Comparison of ENCODE assay signal across 25 cellular contexts in genomic region chr17:1440921-1441320, GRCh38.
"Had no signal": no experiment of that assay in that cellular context is flagged by ENCODE, and none has a peak within 500 bp of the region (broad histone marks: within the 10 kb centered on the region; RNA-seq: fewer than 3 reads in every experiment).

No MANE protein-coding gene starts in this region.

- ATAC-seq: esophagus mucosa; gastroesophageal sphincter; heart left ventricle; left lobe of liver; naive thymus-derived CD4-positive, alpha-beta T cell; stimulated activated effector memory CD8-positive, alpha-beta T cell treated with anti-CD3 and anti-CD28 coated beads, Interleukin-12 subunit alpha, Interleukin-12 subunit beta, amount 100 ng/mL, for 72 hours had no signal

- FAIRE-seq: kidney had no signal

- H3K27me3 ChIP-seq: colonic mucosa, gastroesophageal sphincter, heart left ventricle, hepatocyte, neural progenitor cell, right atrium auricular region, sigmoid colon, stomach, thyroid gland had no signal

- H3K4me2 ChIP-seq: hepatocyte, neural progenitor cell had no signal

- H3K36me3 ChIP-seq: neural progenitor cell, prostate gland had no signal

- H2AFZ ChIP-seq: hepatocyte, neural progenitor cell had no signal

- H3K9ac ChIP-seq: neural progenitor cell had no signal

- H3K4me3 ChIP-seq: colonic mucosa, gastroesophageal sphincter, heart left ventricle, hepatocyte, lung, neural progenitor cell, prostate gland, right atrium auricular region, sigmoid colon, stomach, thyroid gland had no signal

- DNase-seq: colonic mucosa; effector CD8-positive, alpha-beta T cell; endodermal cell; foreskin fibroblast; kidney; midbrain; naive thymus-derived CD4-positive, alpha-beta T cell; nucleus accumbens; sigmoid colon; stimulated activated CD4-positive, alpha-beta T cell treated with anti-CD3 and anti-CD28 coated beads, Interleukin-2, amount 100 ng/mL, for 24 hours; stimulated activated CD4-positive, alpha-beta T cell treated with anti-CD3 and anti-CD28 coated beads, Interleukin-4, amount 100 ng/mL, for 24 hours; stimulated activated naive CD4-positive, alpha-beta T cell treated with Interleukin-2 at 50 U/mL for 16 hours; stomach; thyroid gland had no signal

- H3K9me3 ChIP-seq: colonic mucosa, gastroesophageal sphincter, heart left ventricle, prostate gland, right atrium auricular region, sigmoid colon, stomach, thyroid gland had no signal

- H3K4me1 ChIP-seq: colonic mucosa, neural progenitor cell, prostate gland had no signal

- H3K27ac ChIP-seq: colonic mucosa, epithelial cell of prostate, gastroesophageal sphincter, heart left ventricle, hepatocyte, neural progenitor cell, prostate gland, right atrium auricular region, sigmoid colon, stomach, thyroid gland had no signal
